In the genomic region with DNA sequence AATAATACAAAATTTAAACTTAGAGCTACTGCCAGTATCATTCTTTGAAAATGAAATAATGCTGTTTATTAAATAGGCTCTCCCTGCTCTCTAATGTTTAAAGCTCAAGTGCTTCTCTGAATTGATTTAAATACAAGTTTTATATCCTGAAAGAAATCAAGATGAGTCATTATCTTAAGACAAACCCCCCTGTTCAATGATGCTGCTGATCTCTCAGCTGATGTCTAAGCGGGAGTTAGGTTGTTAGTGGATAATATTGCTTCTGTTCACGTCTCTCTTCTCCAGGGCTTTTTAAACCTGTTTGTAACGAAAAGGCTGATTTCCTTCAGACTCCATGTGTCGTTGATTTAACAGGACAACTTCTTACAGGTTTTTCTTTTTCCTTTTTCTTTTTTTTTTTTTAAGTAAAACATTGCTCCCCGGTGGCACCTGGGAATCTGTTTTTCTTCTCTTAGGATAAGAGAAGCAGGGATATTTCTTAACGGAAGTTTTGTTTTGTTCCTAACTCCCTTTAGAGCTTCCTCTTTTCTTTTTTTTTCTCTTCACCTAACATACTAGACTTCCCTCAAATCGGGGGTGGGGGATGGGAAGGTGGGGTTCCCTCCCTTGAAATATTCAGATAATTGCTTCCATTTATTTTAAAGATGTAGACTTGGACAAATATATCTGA, we compare ENCODE assay signal across 8 cellular contexts. TPM values are rescaled to one million over a fixed set of nuclear protein-coding genes. Genes with fewer than 3 reads are reported as not detected.
A peak's percentile ranks its signal among the peaks of the same experiment; 100 is the strongest.
DNase-seq lines count a peak whose midpoint lies in the region; ATAC-seq and TF ChIP-seq lines count a peak whose summit lies in the region.

No MANE protein-coding gene starts in this region.

- H3K27me3 ChIP-seq in tibial nerve, result no peaks in the 10 kb centered on the region

- H3K4me3 Mint-ChIP-seq in activated T-cell treated with anti-CD3 and anti-CD28 coated beads, Interleukin-2, amount 50 U/mL, for 24 hours, result peak overlapping the region; percentile 76
- peak overlapping the region; percentile 90 for H3K4me3 Mint-ChIP-seq in T-helper 17 cell

- peak overlapping the region; percentile 10 to 94 (median 84) for H3K4me3 ChIP-seq in tibial nerve

- H3K9me3 ChIP-seq in T-helper 17 cell (ENCODE audit: control insufficient read depth, low read length, poor library complexity, severe bottlenecking) (no peaks in the 10 kb centered on the region), tibial nerve (no peaks in the 10 kb centered on the region)

- WGBS in tibial nerve, 2 donors, result 35 to 37% methylated on average over 7 of the region's 7 CpGs

- H3K4me1 Mint-ChIP-seq in activated T-cell treated with anti-CD3 and anti-CD28 coated beads, Interleukin-2, amount 50 U/mL, for 24 hours (ENCODE audit: low read depth), result peaks cover 18% of the 10 kb centered on the region
- H3K4me1 Mint-ChIP-seq in T-helper 17 cell, result peaks cover 9% of the 10 kb centered on the region

- peaks cover 25% of the 10 kb centered on the region for H3K27me3 Mint-ChIP-seq in activated T-cell treated with anti-CD3 and anti-CD28 coated beads, Interleukin-2, amount 50 U/mL, for 24 hours
- peaks cover 44% of the 10 kb centered on the region for H3K27me3 Mint-ChIP-seq in T-helper 17 cell

- no peak for TF ChIP-seq EP300 in tibial nerve (IDR thresholded peaks at IDR 0.05)

- no peak for DNase-seq in activated T-cell treated with anti-CD3 and anti-CD28 coated beads, Interleukin-2, amount 50 U/mL, for 24 hours
- DNase-seq in activated T-cell treated with anti-CD3 and anti-CD28 coated beads for 4 hours (no peak), T-helper 17 cell (no peak), fibroblast of peridontal ligament (ENCODE audit: extremely low read depth) (peak; percentile 8), tibial nerve (ENCODE audit: low spot score in 2 of 2) (no peak), NCI-H345 (lab: John Stamatoyannopoulos, UW) (no peak), DMS53 (lab: John Stamatoyannopoulos, UW) (no peak)

- no peaks in the 10 kb centered on the region for H3K9me3 Mint-ChIP-seq in activated T-cell treated with anti-CD3 and anti-CD28 coated beads, Interleukin-2, amount 50 U/mL, for 24 hours

- no peak overlapping the region for H3K27ac Mint-ChIP-seq in activated T-cell treated with anti-CD3 and anti-CD28 coated beads, Interleukin-2, amount 50 U/mL, for 24 hours
- H3K27ac Mint-ChIP-seq in T-helper 17 cell, result peak overlapping the region; percentile 21

- no peak for TF ChIP-seq POLR2A in tibial nerve (IDR thresholded peaks at IDR 0.05)

- H3K27ac ChIP-seq in tibial nerve, result peak overlapping the region; percentile 84 to 95 (median 86)

- ATAC-seq in T-helper 17 cell, result no peak
- no peak for ATAC-seq in GM19467 (IDR thresholded peaks at IDR 0.05; ENCODE audit: unreplicated experiment)

- TF ChIP-seq CTCF in tibial nerve (IDR thresholded peaks at IDR 0.05), result no peak

- H3K4me1 ChIP-seq in tibial nerve, result peaks cover 0 to 50% (median 4%) of the 10 kb centered on the region in 4 donors

- no peaks in the 10 kb centered on the region for H3K36me3 Mint-ChIP-seq in activated T-cell treated with anti-CD3 and anti-CD28 coated beads, Interleukin-2, amount 50 U/mL, for 24 hours (ENCODE audit: low read depth)
- H3K36me3 Mint-ChIP-seq in T-helper 17 cell (ENCODE audit: low read depth), result peaks cover 2% of the 10 kb centered on the region

- no peaks in the 10 kb centered on the region for H3K36me3 ChIP-seq in tibial nerve

RNA-seq across cellular contexts. Expression of a gene that starts 0.8 kb away (rescaled TPM):
- total RNA-seq in T-helper 17 cell (10 to 100 TPM in 1 of 2 donors, 1 to 10 TPM in 1; 9.1 to 11.6 TPM), tibial nerve (10 to 100 TPM; 34.1 to 49.6 (median 37.7) TPM)
